11 cellular contexts compared by ENCODE assay signal in the genomic region with DNA sequence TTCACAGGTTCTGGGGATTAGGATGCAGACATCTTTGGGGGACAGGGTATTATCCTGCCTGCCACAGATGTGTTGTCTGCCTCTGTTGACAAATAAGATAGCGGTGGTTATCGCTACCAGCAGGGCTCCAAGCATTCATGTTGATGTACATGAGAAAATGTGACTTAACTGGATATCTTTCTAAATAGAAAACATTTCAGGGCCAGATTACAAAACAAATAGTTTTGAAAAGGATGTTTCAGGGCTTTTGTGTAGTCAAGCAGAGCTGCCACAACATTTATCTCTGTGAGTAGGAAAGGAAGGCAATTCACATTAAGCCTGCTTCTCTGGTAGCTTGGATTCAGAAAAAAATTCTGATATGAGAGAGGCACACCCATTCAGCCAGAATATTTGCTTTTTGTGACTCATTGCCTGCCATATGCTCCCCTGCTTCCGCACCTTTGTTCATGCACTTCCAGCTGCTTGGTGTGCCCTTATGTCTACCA. TPM values are rescaled to one million over a fixed set of nuclear protein-coding genes. Genes with fewer than 3 reads are reported as not detected.
DNase-seq lines count a peak whose midpoint lies in the region; ATAC-seq, FAIRE-seq and TF ChIP-seq lines count a peak whose summit lies in the region.
"Had no signal": no experiment of that assay in that cellular context is flagged by ENCODE, and none has a peak within 500 bp of the region (broad histone marks: within the 10 kb centered on the region; RNA-seq: fewer than 3 reads in every experiment).

No MANE protein-coding gene starts in this region.

- H3K4me1 Mint-ChIP-seq in astrocyte (ENCODE audit: low read depth, unreplicated experiment), result peaks cover 8% of the 10 kb centered on the region

- no peak overlapping the region for H3K27ac ChIP-seq in astrocyte (ENCODE audit: low read depth, low read length)
- H3K27ac ChIP-seq: KMS-11 had no signal

- no peak overlapping the region for H3K9ac ChIP-seq in astrocyte (ENCODE audit: low read length)
- H3K9ac ChIP-seq: KMS-11 had no signal

- H3K36me3 Mint-ChIP-seq in astrocyte (ENCODE audit: low read depth, unreplicated experiment), result no peaks in the 10 kb centered on the region

- no peak overlapping the region for H3K4me3 Mint-ChIP-seq in astrocyte (ENCODE audit: unreplicated experiment)

- CTCF ChIA-PET in HEK293T (lab: Yijun Ruan, JAX), result no interaction called here

- H2AFZ ChIP-seq in astrocyte (ENCODE audit: low read depth, low read length), result peak overlapping the region; percentile 22

- no peaks in the 10 kb centered on the region for H3K27me3 Mint-ChIP-seq in astrocyte (ENCODE audit: low read depth, unreplicated experiment)

- no peak overlapping the region for H3K27ac Mint-ChIP-seq in astrocyte (ENCODE audit: unreplicated experiment)

- no peak for TF ChIP-seq CTCF in astrocyte (IDR thresholded peaks at IDR 0.05; ENCODE audit: insufficient read depth, low read depth, low read length)

- H3K27me3 ChIP-seq in astrocyte (ENCODE audit: insufficient read depth, low read length), result no peaks in the 10 kb centered on the region

- peak; percentile 92 for DNase-seq in DMS153 (lab: John Stamatoyannopoulos, UW)
- peak; percentile 75 for DNase-seq in NCI-H2029 treated with DMSO at 0.1 percent for 48 hours (lab: John Stamatoyannopoulos, UW)
- peak; percentile 25 for DNase-seq in astrocyte (ENCODE audit: low read depth)
- DNase-seq in middle frontal gyrus (ENCODE audit: extremely low spot score, low spot score), result peak; percentile 24
- no peak for DNase-seq in activated naive CD4-positive, alpha-beta T cell treated with Interleukin-2 at 50 U/mL for 16 hours
- no peak for DNase-seq in HEK293T (ENCODE audit: extremely low spot score)
- DNase-seq: C1 segment of cervical spinal cord had no signal

- H3K9me3 ChIP-seq in astrocyte (ENCODE audit: insufficient read depth, low read depth, low read length), result no peaks in the 10 kb centered on the region

- no peak for ATAC-seq in HG02884 (IDR thresholded peaks at IDR 0.05; ENCODE audit: unreplicated experiment)
- ATAC-seq in HG03378 (IDR thresholded peaks at IDR 0.05; ENCODE audit: unreplicated experiment), result no peak
- ATAC-seq: left lobe of liver had no signal

- POLR2A ChIA-PET in HEK293T (lab: Yijun Ruan, JAX), result no interaction called here

- H3K4me1 ChIP-seq in astrocyte (ENCODE audit: insufficient read depth, low read length), result peaks cover 4% of the 10 kb centered on the region

- no peak for FAIRE-seq in astrocyte (lab: Jason Lieb, UNC)

- H3K4me2 ChIP-seq in astrocyte (ENCODE audit: low read length), result no peak overlapping the region
- H3K4me2 ChIP-seq: KMS-11 had no signal

- H3K4me3 ChIP-seq in astrocyte (ENCODE audit: insufficient read depth, low read depth, low read length), result no peak overlapping the region

- no peaks in the 10 kb centered on the region for H3K79me2 ChIP-seq in astrocyte (ENCODE audit: insufficient read depth, low read length)

- H3K9me3 Mint-ChIP-seq in astrocyte (ENCODE audit: unreplicated experiment), result no peaks in the 10 kb centered on the region

- no peaks in the 10 kb centered on the region for H3K36me3 ChIP-seq in astrocyte (ENCODE audit: insufficient read depth, low read length)

- H4K20me1 ChIP-seq in astrocyte (ENCODE audit: insufficient read depth, low read length), result no peaks in the 10 kb centered on the region

TF ChIP-seq in HEK293T, 16 proteins besides CTCF, POLR2A, EP300 and RAD21:
- TF ChIP-seq SUZ12 (IDR thresholded peaks at IDR 0.05) (no peak), CTBP1 (IDR thresholded peaks at IDR 0.05; ENCODE audit: borderline replicate concordance) (no peak), ELF4 (IDR thresholded peaks at IDR 0.05) (no peak), FOXA1 (IDR thresholded peaks at IDR 0.05) (no peak), FOXK2 (IDR thresholded peaks at IDR 0.05) (no peak), LEF1 (IDR thresholded peaks at IDR 0.05; ENCODE audit: borderline replicate concordance) (no peak), ARNT (IDR thresholded peaks at IDR 0.05) (no peak), BHLHE40 (IDR thresholded peaks at IDR 0.05; ENCODE audit: borderline replicate concordance) (no peak), TARDBP (IDR thresholded peaks at IDR 0.05) (no peak), L3MBTL2 (conservative IDR thresholded peaks at IDR 0.05) (no peak), ZNF384 (IDR thresholded peaks at IDR 0.05) (no peak), SP1 (IDR thresholded peaks at IDR 0.05) (no peak), NFRKB (IDR thresholded peaks at IDR 0.05) (no peak), FOXM1 (IDR thresholded peaks at IDR 0.05; ENCODE audit: borderline replicate concordance) (no peak), HDGF (IDR thresholded peaks at IDR 0.05; ENCODE audit: borderline replicate concordance) (no peak)
- TF ChIP-seq, protein P1, sequence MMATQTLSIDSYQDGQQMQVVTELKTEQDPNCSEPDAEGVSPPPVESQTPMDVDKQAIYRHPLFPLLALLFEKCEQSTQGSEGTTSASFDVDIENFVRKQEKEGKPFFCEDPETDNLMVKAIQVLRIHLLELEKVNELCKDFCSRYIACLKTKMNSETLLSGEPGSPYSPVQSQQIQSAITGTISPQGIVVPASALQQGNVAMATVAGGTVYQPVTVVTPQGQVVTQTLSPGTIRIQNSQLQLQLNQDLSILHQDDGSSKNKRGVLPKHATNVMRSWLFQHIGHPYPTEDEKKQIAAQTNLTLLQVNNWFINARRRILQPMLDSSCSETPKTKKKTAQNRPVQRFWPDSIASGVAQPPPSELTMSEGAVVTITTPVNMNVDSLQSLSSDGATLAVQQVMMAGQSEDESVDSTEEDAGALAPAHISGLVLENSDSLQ (IDR thresholded peaks at IDR 0.05), result no peak

RNA-seq across cellular contexts. Expression of gene PLS1, which starts 22.8 kb away (rescaled TPM):
- 6.0 and 7.8 TPM in 2 replicates for total RNA-seq in astrocyte

RNA-seq across cellular contexts. Expression of gene ATR, which starts 40.4 kb away (rescaled TPM):
- 22.3 and 26.9 TPM in 2 replicates for total RNA-seq in astrocyte

Comparison
In these comparisons a context has a peak if more than half of its experiments do, and no peak if none do; other contexts are left out.
1. DNase-seq: peak in DMS153 (single experiment), NCI-H2029 treated with DMSO at 0.1 percent for 48 hours (single experiment), astrocyte (single experiment) and middle frontal gyrus (single experiment); none in activated naive CD4-positive, alpha-beta T cell treated with Interleukin-2 at 50 U/mL for 16 hours (single experiment) and HEK293T (single experiment).